In the genomic region with DNA sequence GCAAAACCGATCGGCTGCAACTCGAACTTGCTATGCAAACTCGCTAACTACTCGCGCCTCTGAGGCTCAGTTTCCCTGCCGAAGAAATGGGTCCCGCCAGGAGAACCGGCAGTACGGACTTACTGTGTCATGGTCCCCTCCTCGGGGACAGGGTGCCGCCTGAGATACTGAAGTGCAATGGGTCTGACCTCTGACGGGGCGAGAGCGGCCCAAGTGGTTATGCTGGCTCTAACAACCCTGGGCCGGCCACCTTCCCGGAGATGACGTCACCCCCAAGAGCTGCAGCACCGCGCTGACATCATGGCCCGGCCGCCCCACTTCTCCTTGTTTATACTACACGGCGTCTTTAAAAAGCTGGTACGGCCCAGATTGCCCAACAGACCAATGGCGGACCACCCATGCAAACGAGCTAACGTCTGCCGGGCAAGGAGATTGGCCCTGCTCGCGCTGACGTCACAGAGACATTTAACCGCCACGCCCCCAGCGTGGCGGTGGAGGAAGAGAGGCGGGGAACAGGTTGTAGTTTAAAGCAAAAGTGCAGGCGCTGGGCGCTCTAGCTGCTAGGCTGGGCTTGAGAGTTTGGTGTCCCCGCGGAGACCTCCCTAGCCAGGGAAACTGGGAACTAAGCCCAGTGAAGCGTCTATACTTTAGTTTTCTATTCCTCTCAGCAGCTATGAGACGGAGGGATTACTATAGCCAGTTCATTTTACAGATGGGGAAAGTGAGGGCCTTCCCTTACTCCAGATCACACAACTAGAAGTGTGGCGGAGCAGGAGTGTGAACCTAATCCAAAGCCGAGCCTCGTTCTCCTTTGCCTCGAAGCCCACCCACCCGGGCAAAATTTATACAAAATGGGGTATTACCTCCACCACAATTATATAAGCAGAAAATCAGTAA, we compare ENCODE assay signal across 1 cellular context.
TF ChIP-seq lines count a peak whose summit lies in the region.

No MANE protein-coding gene starts in this region.

TF ChIP-seq in HEK293, 187 proteins besides CTCF, POLR2A, EP300 and RAD21 (continued from another document and continues in another):
- 0 out of 2 replicates have a peak, but pooled peaks have one; percentile 25 for TF ChIP-seq ZNF10 (tag by site-specific recombination; IDR thresholded peaks at IDR 0.05)
- TF ChIP-seq ZNF16 (tag by site-specific recombination; IDR thresholded peaks at IDR 0.05; ENCODE audit: low read depth), result no peak
- peak; percentile 38; the same call in 1 of the 2 replicates for TF ChIP-seq GFI1B (tag by site-specific recombination; IDR thresholded peaks at IDR 0.05)
- no peak for TF ChIP-seq ZNF138 (tag by site-specific recombination; IDR thresholded peaks at IDR 0.05; ENCODE audit: borderline replicate concordance)
- no peak for TF ChIP-seq ZNF354C (tag by site-specific recombination; IDR thresholded peaks at IDR 0.05; ENCODE audit: borderline replicate concordance, low read depth)
- no peak for TF ChIP-seq ZNF211 (tag by site-specific recombination; IDR thresholded peaks at IDR 0.05; ENCODE audit: low read depth)
- no peak for TF ChIP-seq TCF7L2 (IDR thresholded peaks at IDR 0.05; ENCODE audit: borderline replicate concordance, low read depth, low read length)
- TF ChIP-seq, protein P1, sequence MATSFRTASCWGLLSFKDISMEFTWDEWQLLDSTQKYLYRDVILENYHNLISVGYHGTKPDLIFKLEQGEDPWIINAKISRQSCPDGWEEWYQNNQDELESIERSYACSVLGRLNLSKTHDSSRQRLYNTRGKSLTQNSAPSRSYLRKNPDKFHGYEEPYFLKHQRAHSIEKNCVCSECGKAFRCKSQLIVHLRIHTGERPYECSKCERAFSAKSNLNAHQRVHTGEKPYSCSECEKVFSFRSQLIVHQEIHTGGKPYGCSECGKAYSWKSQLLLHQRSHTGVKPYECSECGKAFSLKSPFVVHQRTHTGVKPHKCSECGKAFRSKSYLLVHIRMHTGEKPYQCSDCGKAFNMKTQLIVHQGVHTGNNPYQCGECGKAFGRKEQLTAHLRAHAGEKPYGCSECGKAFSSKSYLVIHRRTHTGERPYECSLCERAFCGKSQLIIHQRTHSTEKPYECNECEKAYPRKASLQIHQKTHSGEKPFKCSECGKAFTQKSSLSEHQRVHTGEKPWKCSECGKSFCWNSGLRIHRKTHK (tag by site-specific recombination; IDR thresholded peaks at IDR 0.05), result no peak
- TF ChIP-seq ZNF184 (tag by site-specific recombination; IDR thresholded peaks at IDR 0.05), result no peak
- TF ChIP-seq ZNF423 (tag by site-specific recombination; IDR thresholded peaks at IDR 0.05), result peak; percentile 20; the same call in 1 of the 2 replicates
- TF ChIP-seq ZNF571 (tag by site-specific recombination; IDR thresholded peaks at IDR 0.05), result no peak
- TF ChIP-seq, protein P2, sequence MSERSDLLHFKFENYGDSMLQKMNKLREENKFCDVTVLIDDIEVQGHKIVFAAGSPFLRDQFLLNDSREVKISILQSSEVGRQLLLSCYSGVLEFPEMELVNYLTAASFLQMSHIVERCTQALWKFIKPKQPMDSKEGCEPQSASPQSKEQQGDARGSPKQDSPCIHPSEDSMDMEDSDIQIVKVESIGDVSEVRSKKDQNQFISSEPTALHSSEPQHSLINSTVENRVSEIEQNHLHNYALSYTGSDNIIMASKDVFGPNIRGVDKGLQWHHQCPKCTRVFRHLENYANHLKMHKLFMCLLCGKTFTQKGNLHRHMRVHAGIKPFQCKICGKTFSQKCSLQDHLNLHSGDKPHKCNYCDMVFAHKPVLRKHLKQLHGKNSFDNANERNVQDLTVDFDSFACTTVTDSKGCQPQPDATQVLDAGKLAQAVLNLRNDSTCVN (tag by site-specific recombination; optimal IDR thresholded peaks at IDR 0.05), result no peak
- TF ChIP-seq, protein P3, sequence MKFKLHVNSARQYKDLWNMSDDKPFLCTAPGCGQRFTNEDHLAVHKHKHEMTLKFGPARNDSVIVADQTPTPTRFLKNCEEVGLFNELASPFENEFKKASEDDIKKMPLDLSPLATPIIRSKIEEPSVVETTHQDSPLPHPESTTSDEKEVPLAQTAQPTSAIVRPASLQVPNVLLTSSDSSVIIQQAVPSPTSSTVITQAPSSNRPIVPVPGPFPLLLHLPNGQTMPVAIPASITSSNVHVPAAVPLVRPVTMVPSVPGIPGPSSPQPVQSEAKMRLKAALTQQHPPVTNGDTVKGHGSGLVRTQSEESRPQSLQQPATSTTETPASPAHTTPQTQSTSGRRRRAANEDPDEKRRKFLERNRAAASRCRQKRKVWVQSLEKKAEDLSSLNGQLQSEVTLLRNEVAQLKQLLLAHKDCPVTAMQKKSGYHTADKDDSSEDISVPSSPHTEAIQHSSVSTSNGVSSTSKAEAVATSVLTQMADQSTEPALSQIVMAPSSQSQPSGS (tag by site-specific recombination; IDR thresholded peaks at IDR 0.05; ENCODE audit: low read depth), result peak; percentile 100
- no peak for TF ChIP-seq ZNF341 (tag by site-specific recombination; IDR thresholded peaks at IDR 0.05; ENCODE audit: low read depth)
- TF ChIP-seq ZBTB8A (tag by site-specific recombination; IDR thresholded peaks at IDR 0.05), result peak; percentile 59
- no peak for TF ChIP-seq ZNF174 (tag by site-specific recombination; IDR thresholded peaks at IDR 0.05)
- TF ChIP-seq, protein P4, sequence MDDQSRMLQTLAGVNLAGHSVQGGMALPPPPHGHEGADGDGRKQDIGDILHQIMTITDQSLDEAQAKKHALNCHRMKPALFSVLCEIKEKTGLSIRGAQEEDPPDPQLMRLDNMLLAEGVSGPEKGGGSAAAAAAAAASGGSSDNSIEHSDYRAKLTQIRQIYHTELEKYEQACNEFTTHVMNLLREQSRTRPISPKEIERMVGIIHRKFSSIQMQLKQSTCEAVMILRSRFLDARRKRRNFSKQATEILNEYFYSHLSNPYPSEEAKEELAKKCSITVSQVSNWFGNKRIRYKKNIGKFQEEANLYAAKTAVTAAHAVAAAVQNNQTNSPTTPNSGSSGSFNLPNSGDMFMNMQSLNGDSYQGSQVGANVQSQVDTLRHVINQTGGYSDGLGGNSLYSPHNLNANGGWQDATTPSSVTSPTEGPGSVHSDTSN (CRISPR knock-in tag; IDR thresholded peaks at IDR 0.05), result no peak
- no peak for TF ChIP-seq ZNF311 (tag by site-specific recombination; IDR thresholded peaks at IDR 0.05; ENCODE audit: borderline replicate concordance)
- peak; percentile 91 for TF ChIP-seq ZFP69B (tag by site-specific recombination; IDR thresholded peaks at IDR 0.05)
- TF ChIP-seq, protein P5, sequence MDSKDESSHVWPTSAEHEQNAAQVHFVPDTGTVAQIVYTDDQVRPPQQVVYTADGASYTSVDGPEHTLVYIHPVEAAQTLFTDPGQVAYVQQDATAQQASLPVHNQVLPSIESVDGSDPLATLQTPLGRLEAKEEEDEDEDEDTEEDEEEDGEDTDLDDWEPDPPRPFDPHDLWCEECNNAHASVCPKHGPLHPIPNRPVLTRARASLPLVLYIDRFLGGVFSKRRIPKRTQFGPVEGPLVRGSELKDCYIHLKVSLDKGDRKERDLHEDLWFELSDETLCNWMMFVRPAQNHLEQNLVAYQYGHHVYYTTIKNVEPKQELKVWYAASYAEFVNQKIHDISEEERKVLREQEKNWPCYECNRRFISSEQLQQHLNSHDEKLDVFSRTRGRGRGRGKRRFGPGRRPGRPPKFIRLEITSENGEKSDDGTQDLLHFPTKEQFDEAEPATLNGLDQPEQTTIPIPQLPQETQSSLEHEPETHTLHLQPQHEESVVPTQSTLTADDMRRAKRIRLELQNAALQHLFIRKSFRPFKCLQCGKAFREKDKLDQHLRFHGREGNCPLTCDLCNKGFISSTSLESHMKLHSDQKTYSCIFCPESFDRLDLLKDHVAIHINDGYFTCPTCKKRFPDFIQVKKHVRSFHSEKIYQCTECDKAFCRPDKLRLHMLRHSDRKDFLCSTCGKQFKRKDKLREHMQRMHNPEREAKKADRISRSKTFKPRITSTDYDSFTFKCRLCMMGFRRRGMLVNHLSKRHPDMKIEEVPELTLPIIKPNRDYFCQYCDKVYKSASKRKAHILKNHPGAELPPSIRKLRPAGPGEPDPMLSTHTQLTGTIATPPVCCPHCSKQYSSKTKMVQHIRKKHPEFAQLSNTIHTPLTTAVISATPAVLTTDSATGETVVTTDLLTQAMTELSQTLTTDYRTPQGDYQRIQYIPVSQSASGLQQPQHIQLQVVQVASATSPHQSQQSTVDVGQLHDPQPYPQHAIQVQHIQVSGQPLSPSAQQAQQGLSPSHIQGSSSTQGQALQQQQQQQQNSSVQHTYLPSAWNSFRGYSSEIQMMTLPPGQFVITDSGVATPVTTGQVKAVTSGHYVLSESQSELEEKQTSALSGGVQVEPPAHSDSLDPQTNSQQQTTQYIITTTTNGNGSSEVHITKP (tag by site-specific recombination; IDR thresholded peaks at IDR 0.05), result peak; percentile 97
- TF ChIP-seq ZNF155 (tag by site-specific recombination; IDR thresholded peaks at IDR 0.05), result no peak
- peak; percentile 9 for TF ChIP-seq YY1 (tag by site-specific recombination; IDR thresholded peaks at IDR 0.05)
- TF ChIP-seq PRDM1 (tag by site-specific recombination; IDR thresholded peaks at IDR 0.05), result peak; percentile 80
- TF ChIP-seq ZNF621 (tag by site-specific recombination; IDR thresholded peaks at IDR 0.05), result no peak
- TF ChIP-seq TRIM28 (IDR thresholded peaks at IDR 0.05; ENCODE audit: borderline replicate concordance, low read length), result no peak
- TF ChIP-seq, protein P6, sequence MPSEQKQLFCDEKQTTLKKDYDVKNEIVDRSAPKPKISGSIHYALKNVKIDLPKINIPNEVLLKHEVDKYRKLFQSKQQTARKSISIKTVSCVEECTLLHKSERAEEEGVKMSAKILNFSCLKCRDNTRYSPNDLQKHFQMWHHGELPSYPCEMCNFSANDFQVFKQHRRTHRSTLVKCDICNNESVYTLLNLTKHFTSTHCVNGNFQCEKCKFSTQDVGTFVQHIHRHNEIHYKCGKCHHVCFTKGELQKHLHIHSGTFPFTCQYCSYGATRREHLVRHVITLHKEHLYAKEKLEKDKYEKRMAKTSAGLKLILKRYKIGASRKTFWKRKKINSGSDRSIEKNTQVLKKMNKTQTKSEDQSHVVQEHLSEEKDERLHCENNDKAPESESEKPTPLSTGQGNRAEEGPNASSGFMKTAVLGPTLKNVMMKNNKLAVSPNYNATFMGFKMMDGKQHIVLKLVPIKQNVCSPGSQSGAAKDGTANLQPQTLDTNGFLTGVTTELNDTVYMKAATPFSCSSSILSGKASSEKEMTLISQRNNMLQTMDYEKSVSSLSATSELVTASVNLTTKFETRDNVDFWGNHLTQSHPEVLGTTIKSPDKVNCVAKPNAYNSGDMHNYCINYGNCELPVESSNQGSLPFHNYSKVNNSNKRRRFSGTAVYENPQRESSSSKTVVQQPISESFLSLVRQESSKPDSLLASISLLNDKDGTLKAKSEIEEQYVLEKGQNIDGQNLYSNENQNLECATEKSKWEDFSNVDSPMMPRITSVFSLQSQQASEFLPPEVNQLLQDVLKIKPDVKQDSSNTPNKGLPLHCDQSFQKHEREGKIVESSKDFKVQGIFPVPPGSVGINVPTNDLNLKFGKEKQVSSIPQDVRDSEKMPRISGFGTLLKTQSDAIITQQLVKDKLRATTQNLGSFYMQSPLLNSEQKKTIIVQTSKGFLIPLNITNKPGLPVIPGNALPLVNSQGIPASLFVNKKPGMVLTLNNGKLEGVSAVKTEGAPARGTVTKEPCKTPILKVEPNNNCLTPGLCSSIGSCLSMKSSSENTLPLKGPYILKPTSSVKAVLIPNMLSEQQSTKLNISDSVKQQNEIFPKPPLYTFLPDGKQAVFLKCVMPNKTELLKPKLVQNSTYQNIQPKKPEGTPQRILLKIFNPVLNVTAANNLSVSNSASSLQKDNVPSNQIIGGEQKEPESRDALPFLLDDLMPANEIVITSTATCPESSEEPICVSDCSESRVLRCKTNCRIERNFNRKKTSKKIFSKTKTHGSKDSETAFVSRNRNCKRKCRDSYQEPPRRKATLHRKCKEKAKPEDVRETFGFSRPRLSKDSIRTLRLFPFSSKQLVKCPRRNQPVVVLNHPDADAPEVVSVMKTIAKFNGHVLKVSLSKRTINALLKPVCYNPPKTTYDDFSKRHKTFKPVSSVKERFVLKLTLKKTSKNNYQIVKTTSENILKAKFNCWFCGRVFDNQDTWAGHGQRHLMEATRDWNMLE (tag by site-specific recombination; conservative IDR thresholded peaks at IDR 0.05; ENCODE audit: low read depth), result no peak
- TF ChIP-seq FEZF1 (tag by site-specific recombination; IDR thresholded peaks at IDR 0.05), result no peak
- peak; percentile 40 for TF ChIP-seq ZNF394 (tag by site-specific recombination; IDR thresholded peaks at IDR 0.05; ENCODE audit: borderline replicate concordance)
- no peak for TF ChIP-seq GLI2 (tag by site-specific recombination; IDR thresholded peaks at IDR 0.05; ENCODE audit: borderline replicate concordance, low read depth)
- TF ChIP-seq ZSCAN23 (tag by site-specific recombination; IDR thresholded peaks at IDR 0.05), result no peak
- TF ChIP-seq ZNF19 (tag by site-specific recombination; IDR thresholded peaks at IDR 0.05; ENCODE audit: low read depth), result no peak
- TF ChIP-seq, protein P7, sequence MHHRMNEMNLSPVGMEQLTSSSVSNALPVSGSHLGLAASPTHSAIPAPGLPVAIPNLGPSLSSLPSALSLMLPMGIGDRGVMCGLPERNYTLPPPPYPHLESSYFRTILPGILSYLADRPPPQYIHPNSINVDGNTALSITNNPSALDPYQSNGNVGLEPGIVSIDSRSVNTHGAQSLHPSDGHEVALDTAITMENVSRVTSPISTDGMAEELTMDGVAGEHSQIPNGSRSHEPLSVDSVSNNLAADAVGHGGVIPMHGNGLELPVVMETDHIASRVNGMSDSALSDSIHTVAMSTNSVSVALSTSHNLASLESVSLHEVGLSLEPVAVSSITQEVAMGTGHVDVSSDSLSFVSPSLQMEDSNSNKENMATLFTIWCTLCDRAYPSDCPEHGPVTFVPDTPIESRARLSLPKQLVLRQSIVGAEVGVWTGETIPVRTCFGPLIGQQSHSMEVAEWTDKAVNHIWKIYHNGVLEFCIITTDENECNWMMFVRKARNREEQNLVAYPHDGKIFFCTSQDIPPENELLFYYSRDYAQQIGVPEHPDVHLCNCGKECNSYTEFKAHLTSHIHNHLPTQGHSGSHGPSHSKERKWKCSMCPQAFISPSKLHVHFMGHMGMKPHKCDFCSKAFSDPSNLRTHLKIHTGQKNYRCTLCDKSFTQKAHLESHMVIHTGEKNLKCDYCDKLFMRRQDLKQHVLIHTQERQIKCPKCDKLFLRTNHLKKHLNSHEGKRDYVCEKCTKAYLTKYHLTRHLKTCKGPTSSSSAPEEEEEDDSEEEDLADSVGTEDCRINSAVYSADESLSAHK (tag by site-specific recombination; IDR thresholded peaks at IDR 0.05), result peak; percentile 61
- no peak for TF ChIP-seq SALL2 (tag by site-specific recombination; IDR thresholded peaks at IDR 0.05; ENCODE audit: borderline replicate concordance)
- TF ChIP-seq KLF1 (tag by site-specific recombination; IDR thresholded peaks at IDR 0.05), result no peak; the same call in none of the 2 replicates
- peak; percentile 100 for TF ChIP-seq ZNF629 (tag by site-specific recombination; IDR thresholded peaks at IDR 0.05)
